ENCODE assay signal across 1 cellular context in genomic region chr19:18649371-18650047, GRCh38.
A peak's percentile ranks its signal among the peaks of the same experiment; 100 is the strongest.
TF ChIP-seq lines count a peak whose summit lies in the region.

No MANE protein-coding gene starts in this region.

TF ChIP-seq in neural cell, 6 proteins besides CTCF, POLR2A, EP300 and RAD21:
- TF ChIP-seq POLR2AphosphoS5 (IDR thresholded peaks at IDR 0.05) (peak; percentile 26), REST (IDR thresholded peaks at IDR 0.05; ENCODE audit: borderline replicate concordance) (no peak)
TF ChIP-seq in neural cell: peak in this region for 1.
